20 cellular contexts compared by ENCODE assay signal in genomic region chr11:19929655-19930054, GRCh38.
DNase-seq lines count a peak whose midpoint lies in the region; ATAC-seq and TF ChIP-seq lines count a peak whose summit lies in the region.
"Had no signal": no experiment of that assay in that cellular context is flagged by ENCODE, and none has a peak within 500 bp of the region (broad histone marks: within the 10 kb centered on the region; RNA-seq: fewer than 3 reads in every experiment).

No MANE protein-coding gene starts in this region.

- H3K9me3 ChIP-seq in IMR-90 (ENCODE audit: control insufficient read depth, insufficient read depth, low read length) (no peaks in the 10 kb centered on the region), muscle layer of colon (ENCODE audit: low read length) (no peaks in the 10 kb centered on the region)
- H3K9me3 ChIP-seq: gastroesophageal sphincter had no signal

- intact Hi-C loops in IMR-90 (cut with micrococcal nuclease), result no loop called here

- TF ChIP-seq CTCF in IMR-90 (conservative IDR thresholded peaks at IDR 0.05; ENCODE audit: low read depth, low read length) (no peak), chondrocyte (IDR thresholded peaks at IDR 0.05) (no peak)

- DNase-seq in IMR-90 (peak; percentile 63), chondrocyte (ENCODE audit: low spot score) (no peak), T1000 (lab: John Stamatoyannopoulos, UW) (no peak), SIG-M5 treated with dmso at 0.1 percent for 504 hours (lab: John Stamatoyannopoulos, UW; ENCODE audit: unreplicated experiment) (no peak)
- no peak for DNase-seq in T-helper 2 cell treated with Interferon-gamma antibody and Interleukin-4, amounts not matched to agents 5 μg/mL and 100 μg/mL, for 36 hours (ENCODE audit: low spot score)
- DNase-seq: activated CD4-positive, CD25-positive, alpha-beta regulatory T cell treated with anti-CD3 and anti-CD28 coated beads, Interleukin-2, amount 50 U/mL, for 72 hours; GF-D8; NCI-H1417 treated with DMSO at 0.1 percent for 48 hours; NCI-H2171; NCI-H69; retina; stimulated activated CD4-positive, alpha-beta T cell treated with anti-CD3 and anti-CD28 coated beads, Interleukin-15, amount 100 ng/mL, for 24 hours had no signal

- H3K18ac ChIP-seq in IMR-90 (ENCODE audit: low read depth, low read length), result no peak overlapping the region

- peaks cover 56% of the 10 kb centered on the region for H3K4me1 Mint-ChIP-seq in chondrocyte (ENCODE audit: low read depth)
- no peaks in the 10 kb centered on the region for H3K4me1 Mint-ChIP-seq in T-helper 2 cell treated with Interferon-gamma antibody and Interleukin-4, amounts not matched to agents 5 μg/mL and 100 μg/mL, for 36 hours (ENCODE audit: low read depth)
- H3K4me1 Mint-ChIP-seq: activated T-helper 17 cell treated with anti-CD3 and anti-CD28 coated beads, Interleukin-2, amount 50 U/mL, for 72 hours had no signal

- H3K14ac ChIP-seq in IMR-90 (replicated peaks; ENCODE audit: low read depth, low read length), result no peak overlapping the region

- POLR2A ChIA-PET in IMR-90 (lab: Charles Lee; ENCODE audit: unreplicated experiment), result no interaction called here

- H4K8ac ChIP-seq in IMR-90 (ENCODE audit: low read depth in 2 of 2, low read length in 2 of 2), result peak overlapping the region in 1 of 2 experiments; percentile 40; a peak in 1 of 4 replicates

- no peak overlapping the region for H3K4me3 Mint-ChIP-seq in chondrocyte (ENCODE audit: unreplicated experiment)
- H3K4me3 Mint-ChIP-seq in T-helper 2 cell treated with Interferon-gamma antibody and Interleukin-4, amounts not matched to agents 5 μg/mL and 100 μg/mL, for 36 hours, result no peak overlapping the region
- H3K4me3 Mint-ChIP-seq: activated T-helper 17 cell treated with anti-CD3 and anti-CD28 coated beads, Interleukin-2, amount 50 U/mL, for 72 hours had no signal

- H3K9me1 ChIP-seq in IMR-90 (ENCODE audit: insufficient read depth, low read length), result peaks cover 7% of the 10 kb centered on the region

- in situ Hi-C loops in IMR-90 (cut with MboI; ENCODE audit: low sequenced_read_pairs), result loop anchor here (25.0 kb wide), 2 partner anchors 433 to 683 kb away; partner anchors contain the start of gene HTATIP2

- H3K27ac ChIP-seq in IMR-90 (ENCODE audit: insufficient read depth, low read length) (no peak overlapping the region), muscle layer of colon (ENCODE audit: low read depth, low read length) (peak overlapping the region; percentile 12)
- H3K27ac ChIP-seq: epithelial cell of prostate, SK-N-MC had no signal

- BruUV-seq in IMR-90 (replicated peaks; lab: Mats Ljungman, UMichigan), result no TSS peak

- H3K56ac ChIP-seq in IMR-90 (ENCODE audit: extremely low read depth, insufficient read depth, low read length), result no peak overlapping the region

- TF ChIP-seq RAD21 in IMR-90 (IDR thresholded peaks at IDR 0.05; ENCODE audit: low read length), result no peak

- H3K27me3 Mint-ChIP-seq in chondrocyte (ENCODE audit: low read depth), result no peaks in the 10 kb centered on the region
- H3K27me3 Mint-ChIP-seq in T-helper 2 cell treated with Interferon-gamma antibody and Interleukin-4, amounts not matched to agents 5 μg/mL and 100 μg/mL, for 36 hours (ENCODE audit: low read depth), result no peaks in the 10 kb centered on the region
- H3K27me3 Mint-ChIP-seq: activated T-helper 17 cell treated with anti-CD3 and anti-CD28 coated beads, Interleukin-2, amount 50 U/mL, for 72 hours had no signal

- peaks cover 14% of the 10 kb centered on the region for H3K36me3 Mint-ChIP-seq in chondrocyte (ENCODE audit: low read depth)
- H3K36me3 Mint-ChIP-seq in T-helper 2 cell treated with Interferon-gamma antibody and Interleukin-4, amounts not matched to agents 5 μg/mL and 100 μg/mL, for 36 hours (ENCODE audit: low read depth), result no peaks in the 10 kb centered on the region

- H3K4me2 ChIP-seq in IMR-90 (ENCODE audit: low read depth, low read length), result no peak overlapping the region

- H3K23ac ChIP-seq in IMR-90 (ENCODE audit: low read depth, low read length), result no peak overlapping the region

- H3K9ac ChIP-seq in IMR-90 (ENCODE audit: low read depth, low read length), result no peak overlapping the region
- H3K9ac ChIP-seq in muscle layer of colon (ENCODE audit: low read length), result no peak overlapping the region

- peak overlapping the region; percentile 82 for H3K27ac Mint-ChIP-seq in chondrocyte (ENCODE audit: unreplicated experiment)
- no peak overlapping the region for H3K27ac Mint-ChIP-seq in T-helper 2 cell treated with Interferon-gamma antibody and Interleukin-4, amounts not matched to agents 5 μg/mL and 100 μg/mL, for 36 hours
- H3K27ac Mint-ChIP-seq: activated T-helper 17 cell treated with anti-CD3 and anti-CD28 coated beads, Interleukin-2, amount 50 U/mL, for 72 hours had no signal

- H3K4me3 ChIP-seq in IMR-90 (ENCODE audit: insufficient read depth, low read depth, low read length) (no peak overlapping the region), muscle layer of colon (ENCODE audit: low read depth in 1 of 2, low read length in 2 of 2) (no peak overlapping the region)
- H3K4me3 ChIP-seq: gastroesophageal sphincter, GM12878, SK-N-MC had no signal

- H2AFZ ChIP-seq in IMR-90 (replicated peaks; ENCODE audit: low read length, poor library complexity), result no peak overlapping the region

- no peak overlapping the region for H4K91ac ChIP-seq in IMR-90 (ENCODE audit: insufficient read depth, low read depth, low read length)

- no peak overlapping the region for H2BK15ac ChIP-seq in IMR-90 (ENCODE audit: low read depth, low read length)

- peaks cover 25 to 30% of the 10 kb centered on the region in 2 experiments; a peak in 3 of 4 replicates for H3K79me1 ChIP-seq in IMR-90 (ENCODE audit: low read depth in 1 of 2, low read length in 2 of 2)

- no peak overlapping the region for H2AK9ac ChIP-seq in IMR-90 (replicated peaks; ENCODE audit: low read depth, low read length, poor library complexity)

- CTCF ChIA-PET in IMR-90 (lab: Yijun Ruan, JAX), result no interaction called here

- no CpG with 5 or more reads among the region's 2 CpGs for WGBS in IMR-90 (ENCODE audit: extremely low coverage in 2 of 2, insufficient read length in 1 of 2), 2 experiments

- H2BK20ac ChIP-seq in IMR-90 (ENCODE audit: low read depth, low read length), result no peak overlapping the region; the same call in 1 of the 2 replicates

- H2BK120ac ChIP-seq in IMR-90 (ENCODE audit: low read depth, low read length), result no peak overlapping the region

- no peak overlapping the region for H3K4ac ChIP-seq in IMR-90 (ENCODE audit: low read depth, low read length)

- no peak overlapping the region for H2BK5ac ChIP-seq in IMR-90 (ENCODE audit: low read depth, low read length, poor library complexity, severe bottlenecking)

- H3K36me3 ChIP-seq in IMR-90 (ENCODE audit: control insufficient read depth, insufficient read depth, low read length), result peaks cover 14% of the 10 kb centered on the region
- H3K36me3 ChIP-seq in muscle layer of colon (ENCODE audit: insufficient read depth, low read length), result peaks cover 13% of the 10 kb centered on the region

- H3K9me3 Mint-ChIP-seq in chondrocyte (ENCODE audit: low read depth), result no peaks in the 10 kb centered on the region
- H3K9me3 Mint-ChIP-seq in T-helper 2 cell treated with Interferon-gamma antibody and Interleukin-4, amounts not matched to agents 5 μg/mL and 100 μg/mL, for 36 hours, result no peaks in the 10 kb centered on the region
- H3K9me3 Mint-ChIP-seq: activated T-helper 17 cell treated with anti-CD3 and anti-CD28 coated beads, Interleukin-2, amount 50 U/mL, for 72 hours had no signal

- H3K27me3 ChIP-seq in IMR-90 (ENCODE audit: control insufficient read depth, insufficient read depth, low read length), result no peaks in the 10 kb centered on the region
- no peaks in the 10 kb centered on the region for H3K27me3 ChIP-seq in muscle layer of colon (ENCODE audit: control insufficient read depth in 1 of 2, insufficient read depth in 2 of 2, low read length in 2 of 2)
- H3K27me3 ChIP-seq: gastroesophageal sphincter had no signal

- peaks cover 10% of the 10 kb centered on the region for H3K4me1 ChIP-seq in IMR-90 (ENCODE audit: control insufficient read depth, insufficient read depth, low read length)
- H3K4me1 ChIP-seq in muscle layer of colon (ENCODE audit: insufficient read depth, low read length), result peaks cover 74% of the 10 kb centered on the region

- no peak overlapping the region for H4K5ac ChIP-seq in IMR-90 (ENCODE audit: low read depth, low read length)

- dilution Hi-C loops in IMR-90 (cut with HindIII; ENCODE audit: low sequenced_read_pairs, unreplicated experiment), result no loop called here

- no peak overlapping the region for H2AK5ac ChIP-seq in IMR-90 (ENCODE audit: low read depth, low read length)

- no peaks in the 10 kb centered on the region for H4K20me1 ChIP-seq in IMR-90 (ENCODE audit: insufficient read depth, low read length)

- ATAC-seq in IMR-90 (ENCODE audit: low read depth) (peak; percentile 47; the same call in 1 of the 2 replicates), GM18498 (IDR thresholded peaks at IDR 0.05; ENCODE audit: unreplicated experiment) (no peak)
- ATAC-seq: activated T-helper 17 cell treated with anti-CD3 and anti-CD28 coated beads, Interleukin-2, amount 50 U/mL, for 72 hours; gastroesophageal sphincter; GM12878; HCT116 had no signal

- TF ChIP-seq POLR2A in IMR-90 (IDR thresholded peaks at IDR 0.05; ENCODE audit: low read depth, low read length), result no peak

TF ChIP-seq in IMR-90, 13 proteins besides CTCF, POLR2A, EP300 and RAD21:
- TF ChIP-seq NFE2L2 (IDR thresholded peaks at IDR 0.05; ENCODE audit: low read depth, low read length) (no peak), USF2 (IDR thresholded peaks at IDR 0.05; ENCODE audit: low read depth, low read length) (peak; percentile 34; the same call in 1 of the 2 replicates)
